In genomic region chr17:36527851-36528250, GRCh38 we compare ENCODE assay signal across 21 cellular contexts. TPM values are rescaled to one million over a fixed set of nuclear protein-coding genes. Genes with fewer than 3 reads are reported as not detected.
DNase-seq lines count a peak whose midpoint lies in the region; ATAC-seq and TF ChIP-seq lines count a peak whose summit lies in the region.
"Had no signal": no experiment of that assay in that cellular context is flagged by ENCODE, and none has a peak within 500 bp of the region (broad histone marks: within the 10 kb centered on the region; RNA-seq: fewer than 3 reads in every experiment).

No MANE protein-coding gene starts in this region.

- H3K27me3 ChIP-seq in right atrium auricular region = no peaks in the 10 kb centered on the region
- H3K27me3 ChIP-seq in upper lobe of right lung = no peaks in the 10 kb centered on the region

- TF ChIP-seq CTCF in right atrium auricular region (IDR thresholded peaks at IDR 0.05) = no peak
- no peak for TF ChIP-seq CTCF in upper lobe of right lung (IDR thresholded peaks at IDR 0.05)
- no peak for TF ChIP-seq CTCF in MCF 10A (IDR thresholded peaks at IDR 0.05; ENCODE audit: unreplicated experiment)

- H3K27ac ChIP-seq in right atrium auricular region (no peak overlapping the region), upper lobe of right lung (no peak overlapping the region)
- H3K27ac ChIP-seq: 22Rv1, GM23248 had no signal

- ATAC-seq in left cardiac atrium = no peak
- no peak for ATAC-seq in upper lobe of right lung
- ATAC-seq in GM18502 (IDR thresholded peaks at IDR 0.05; ENCODE audit: poor library complexity, unreplicated experiment) = no peak
- ATAC-seq: HCT116, Panc1 had no signal

- no peak overlapping the region for H3K4me3 ChIP-seq in right atrium auricular region
- no peak overlapping the region for H3K4me3 ChIP-seq in upper lobe of right lung
- H3K4me3 ChIP-seq: GM23248 had no signal

- H3K36me3 Mint-ChIP-seq in activated CD4-positive, alpha-beta memory T cell treated with anti-CD3 and anti-CD28 coated beads, Interleukin-2, amount 10 ng/mL, durations not matched to agents 7 days and 5 days (ENCODE audit: low read depth) = peaks cover 58% of the 10 kb centered on the region
- H3K36me3 Mint-ChIP-seq in activated CD4-positive, alpha-beta memory T cell treated with anti-CD3 and anti-CD28 coated beads for 36 hours = peaks cover 52% of the 10 kb centered on the region
- H3K36me3 Mint-ChIP-seq in MCF 10A (ENCODE audit: insufficient read depth, unreplicated experiment) = peaks cover 50% of the 10 kb centered on the region

- no peak overlapping the region for H3K4me3 Mint-ChIP-seq in activated CD4-positive, alpha-beta memory T cell treated with anti-CD3 and anti-CD28 coated beads, Interleukin-2, amount 10 ng/mL, durations not matched to agents 7 days and 5 days
- no peak overlapping the region for H3K4me3 Mint-ChIP-seq in activated CD4-positive, alpha-beta memory T cell treated with anti-CD3 and anti-CD28 coated beads for 36 hours
- H3K4me3 Mint-ChIP-seq in MCF 10A (ENCODE audit: unreplicated experiment) = no peak overlapping the region

- POLR2A ChIA-PET in activated CD4-positive, alpha-beta memory T cell treated with anti-CD3 and anti-CD28 coated beads, Interleukin-2, amount 10 ng/mL, durations not matched to agents 7 days and 5 days (lab: Charles Lee) = interaction anchor here (1.7 to 2.5 kb wide), 2 partner anchors 7 to 18 kb away, joined by 6 to 10 read pairs; partner anchors contain the start of genes MYO19 and PIGW
- POLR2A ChIA-PET in activated CD4-positive, alpha-beta memory T cell treated with anti-CD3 and anti-CD28 coated beads for 36 hours (lab: Charles Lee) = no interaction called here
- POLR2A ChIA-PET in MCF 10A (lab: Yijun Ruan, JAX) = interaction anchor here (0.5 to 1.0 kb wide), 2 partner anchors 18 to 310 kb away, joined by 3 to 4 read pairs; no protein-coding TSS in a partner anchor

- no peaks in the 10 kb centered on the region for H3K27me3 Mint-ChIP-seq in activated CD4-positive, alpha-beta memory T cell treated with anti-CD3 and anti-CD28 coated beads, Interleukin-2, amount 10 ng/mL, durations not matched to agents 7 days and 5 days
- no peaks in the 10 kb centered on the region for H3K27me3 Mint-ChIP-seq in activated CD4-positive, alpha-beta memory T cell treated with anti-CD3 and anti-CD28 coated beads for 36 hours
- no peaks in the 10 kb centered on the region for H3K27me3 Mint-ChIP-seq in MCF 10A (ENCODE audit: insufficient read depth, unreplicated experiment)

- DNase-seq in activated CD4-positive, alpha-beta memory T cell treated with anti-CD3 and anti-CD28 coated beads, Interleukin-2, amount 10 ng/mL, durations not matched to agents 7 days and 5 days = peak; percentile 8
- DNase-seq in activated CD4-positive, alpha-beta memory T cell treated with anti-CD3 and anti-CD28 coated beads for 36 hours = no peak
- peak; percentile 55 for DNase-seq in right atrium auricular region (ENCODE audit: low spot score)
- DNase-seq in left cardiac atrium = no peak
- DNase-seq in mesenteric fat pad (ENCODE audit: low spot score) = peak; percentile 47
- peak; percentile 32 for DNase-seq in upper lobe of right lung
- DNase-seq in MCF 10A (ENCODE audit: unreplicated experiment) = no peak
- DNase-seq: DMS153, GF-D8, GM23248, Kasumi-1, MM.1S, NCI-H1092, NCI-H1436 treated with DMSO at 0.1 percent for 48 hours, NCI-H2029, NCI-H446 treated with DMSO at 0.1 percent for 48 hours, NCI-H69 had no signal

- no peak overlapping the region for H3K27ac Mint-ChIP-seq in activated CD4-positive, alpha-beta memory T cell treated with anti-CD3 and anti-CD28 coated beads, Interleukin-2, amount 10 ng/mL, durations not matched to agents 7 days and 5 days
- H3K27ac Mint-ChIP-seq in activated CD4-positive, alpha-beta memory T cell treated with anti-CD3 and anti-CD28 coated beads for 36 hours = no peak overlapping the region
- no peak overlapping the region for H3K27ac Mint-ChIP-seq in MCF 10A (ENCODE audit: low read depth, unreplicated experiment)

- intact Hi-C loops in activated CD4-positive, alpha-beta memory T cell treated with anti-CD3 and anti-CD28 coated beads for 36 hours (cut with micrococcal nuclease) = no loop called here
- intact Hi-C loops in left cardiac atrium (cut with DNase I) (no loop called here), upper lobe of right lung (cut with DNase I) (no loop called here), MCF 10A (cut with micrococcal nuclease) (no loop called here)

- CTCF ChIA-PET in activated CD4-positive, alpha-beta memory T cell treated with anti-CD3 and anti-CD28 coated beads, Interleukin-2, amount 10 ng/mL, durations not matched to agents 7 days and 5 days (lab: Charles Lee) = no interaction called here
- CTCF ChIA-PET in activated CD4-positive, alpha-beta memory T cell treated with anti-CD3 and anti-CD28 coated beads for 36 hours (lab: Charles Lee) = no interaction called here
- CTCF ChIA-PET in MCF 10A (lab: Yijun Ruan, JAX) = interaction anchor here (0.7 kb wide), 1 partner anchor 17 kb away, joined by 3 read pairs; no protein-coding TSS in a partner anchor

- H3K4me1 Mint-ChIP-seq in activated CD4-positive, alpha-beta memory T cell treated with anti-CD3 and anti-CD28 coated beads, Interleukin-2, amount 10 ng/mL, durations not matched to agents 7 days and 5 days = peaks cover 44% of the 10 kb centered on the region
- H3K4me1 Mint-ChIP-seq in activated CD4-positive, alpha-beta memory T cell treated with anti-CD3 and anti-CD28 coated beads for 36 hours (ENCODE audit: low read depth) = peaks cover 35% of the 10 kb centered on the region
- peaks cover 11% of the 10 kb centered on the region for H3K4me1 Mint-ChIP-seq in MCF 10A (ENCODE audit: insufficient read depth, unreplicated experiment)

- H3K4me1 ChIP-seq in right atrium auricular region (no peaks in the 10 kb centered on the region), upper lobe of right lung (no peaks in the 10 kb centered on the region)

- no TSS peak for BruUV-seq in MCF 10A (replicated peaks; lab: Mats Ljungman, UMichigan)

- H3K9me3 ChIP-seq in right atrium auricular region (no peaks in the 10 kb centered on the region), upper lobe of right lung (no peaks in the 10 kb centered on the region)

- H3K9me3 Mint-ChIP-seq in activated CD4-positive, alpha-beta memory T cell treated with anti-CD3 and anti-CD28 coated beads, Interleukin-2, amount 10 ng/mL, durations not matched to agents 7 days and 5 days = no peaks in the 10 kb centered on the region
- no peaks in the 10 kb centered on the region for H3K9me3 Mint-ChIP-seq in activated CD4-positive, alpha-beta memory T cell treated with anti-CD3 and anti-CD28 coated beads for 36 hours
- no peaks in the 10 kb centered on the region for H3K9me3 Mint-ChIP-seq in MCF 10A (ENCODE audit: unreplicated experiment)

- peaks cover 47% of the 10 kb centered on the region for H3K36me3 ChIP-seq in right atrium auricular region
- peaks cover 59% of the 10 kb centered on the region for H3K36me3 ChIP-seq in upper lobe of right lung

RNA-seq across cellular contexts. Expression of gene MYO19, which starts 6.8 kb away (rescaled TPM):
- total RNA-seq in activated CD4-positive, alpha-beta memory T cell treated with anti-CD3 and anti-CD28 coated beads, Interleukin-2, amount 10 ng/mL, durations not matched to agents 7 days and 5 days = 10 to 100 TPM; 87.2 to 92.2 TPM
- total RNA-seq in activated CD4-positive, alpha-beta memory T cell treated with anti-CD3 and anti-CD28 coated beads for 36 hours = 100 to 1,000 TPM; 106 to 112 TPM
- total RNA-seq in right atrium auricular region (10 to 100 TPM in 1 of 2 donors, 1 to 10 TPM in 1; 8.2 to 12.8 TPM), left cardiac atrium (10 to 100 TPM; 18.0 to 29.1 TPM), mesenteric fat pad (46.8 TPM), upper lobe of right lung (36.8 TPM), MCF 10A (2022) (64.7 and 72.2 TPM in 2 replicates)

RNA-seq across cellular contexts. Expression of gene PIGW, which starts 6.9 kb away (rescaled TPM):
- 1 to 10 TPM; 6.4 to 6.9 TPM for total RNA-seq in activated CD4-positive, alpha-beta memory T cell treated with anti-CD3 and anti-CD28 coated beads, Interleukin-2, amount 10 ng/mL, durations not matched to agents 7 days and 5 days
- 10 to 100 TPM; 11.8 to 12.3 TPM for total RNA-seq in activated CD4-positive, alpha-beta memory T cell treated with anti-CD3 and anti-CD28 coated beads for 36 hours
- total RNA-seq in right atrium auricular region (1 to 10 TPM; 2.8 to 3.9 TPM), left cardiac atrium (1 to 10 TPM; 5.7 to 9.9 TPM), mesenteric fat pad (8.9 TPM), upper lobe of right lung (8.6 TPM), MCF 10A (2022) (7.5 and 9.8 TPM in 2 replicates)

RNA-seq across cellular contexts. Expression of gene GGNBP2, which starts 16.9 kb away (rescaled TPM):
- total RNA-seq in activated CD4-positive, alpha-beta memory T cell treated with anti-CD3 and anti-CD28 coated beads, Interleukin-2, amount 10 ng/mL, durations not matched to agents 7 days and 5 days = 100 to 1,000 TPM in 1 of 2 experiments, 10 to 100 TPM in 1; 94.0 to 106 TPM
- 10 to 100 TPM; 74.8 to 84.0 TPM for total RNA-seq in activated CD4-positive, alpha-beta memory T cell treated with anti-CD3 and anti-CD28 coated beads for 36 hours
- total RNA-seq in right atrium auricular region = 10 to 100 TPM; 26.7 to 30.1 TPM
- 10 to 100 TPM; 44.3 to 50.6 TPM for total RNA-seq in left cardiac atrium
- total RNA-seq in mesenteric fat pad = 75.4 TPM
- 81.7 TPM for total RNA-seq in upper lobe of right lung
- total RNA-seq in MCF 10A (2022) = 88.7 and 91.5 TPM in 2 replicates

RNA-seq across cellular contexts. Expression of gene ZNHIT3, which starts 41.4 kb away (rescaled TPM):
- 10 to 100 TPM; 38.1 to 38.9 TPM for total RNA-seq in activated CD4-positive, alpha-beta memory T cell treated with anti-CD3 and anti-CD28 coated beads, Interleukin-2, amount 10 ng/mL, durations not matched to agents 7 days and 5 days
- 10 to 100 TPM; 41.6 to 45.2 TPM for total RNA-seq in activated CD4-positive, alpha-beta memory T cell treated with anti-CD3 and anti-CD28 coated beads for 36 hours
- 10 to 100 TPM; 16.4 to 17.6 TPM for total RNA-seq in right atrium auricular region
- total RNA-seq in left cardiac atrium = 10 to 100 TPM; 15.7 to 20.5 TPM
- total RNA-seq in mesenteric fat pad = 19.1 TPM
- total RNA-seq in upper lobe of right lung = 29.0 TPM
- 33.9 and 35.5 TPM in 2 replicates for total RNA-seq in MCF 10A (2022)

Comparison
In these comparisons a context has a peak if more than half of its experiments do, and no peak if none do; other contexts are left out.
1. DNase-seq: peak in activated CD4-positive, alpha-beta memory T cell treated with anti-CD3 and anti-CD28 coated beads, Interleukin-2, amount 10 ng/mL, durations not matched to agents 7 days and 5 days (single experiment), right atrium auricular region (single experiment), mesenteric fat pad (single experiment) and upper lobe of right lung (single experiment); none in activated CD4-positive, alpha-beta memory T cell treated with anti-CD3 and anti-CD28 coated beads for 36 hours (single experiment), left cardiac atrium (single experiment) and MCF 10A (single experiment).